38 cellular contexts compared by ENCODE assay signal in the genomic region with DNA sequence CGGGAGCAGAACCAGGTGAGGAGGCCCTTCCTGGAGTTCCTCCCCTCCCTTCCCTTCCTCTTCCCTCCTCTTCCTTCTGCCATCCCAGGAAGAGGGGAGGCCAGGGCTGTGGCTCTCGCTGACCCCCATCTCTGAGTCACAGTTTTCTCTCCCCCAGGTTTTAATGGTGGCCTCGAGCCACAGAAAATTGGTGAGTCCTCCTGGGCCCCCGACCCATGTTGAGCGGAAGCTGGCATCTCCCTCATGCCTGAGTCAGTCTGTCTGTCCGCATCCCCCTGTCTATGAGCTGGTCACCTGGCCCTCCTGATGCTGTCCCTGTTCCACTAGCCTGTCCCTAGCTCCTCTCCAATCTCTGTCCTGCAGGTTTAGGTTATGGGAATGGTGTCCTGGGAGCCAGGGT. TPM values are rescaled to one million over a fixed set of nuclear protein-coding genes. Genes with fewer than 3 reads are reported as not detected.
"Had no signal": no experiment of that assay in that cellular context is flagged by ENCODE, and none has a peak within 500 bp of the region (broad histone marks: within the 10 kb centered on the region; RNA-seq: fewer than 3 reads in every experiment).

No MANE protein-coding gene starts in this region.

- H3K4me3 ChIP-seq: adrenal gland, ascending aorta, cardiac muscle cell had no signal

- H3K9me3 Mint-ChIP-seq: activated B cell treated with CpG ODN at 0.5 μM for 24 hours; activated CD4-positive, alpha-beta memory T cell treated with anti-CD3 and anti-CD28 coated beads for 36 hours; activated CD4-positive, alpha-beta T cell treated with anti-CD3 and anti-CD28 coated beads, Interleukin-2, amount 10 ng/mL, durations not matched to agents 24 days and 14 days; activated CD8-positive, alpha-beta T cell treated with anti-CD3 and anti-CD28 coated beads for 36 hours; activated naive CD4-positive, alpha-beta T cell treated with anti-CD3 and anti-CD28 coated beads, Interleukin-2, amount 10 ng/mL, durations not matched to agents 7 days and 5 days; activated naive CD4-positive, alpha-beta T cell treated with anti-CD3 and anti-CD28 coated beads, Interleukin-2, amount 50 U/mL, for 72 hours; activated naive CD8-positive, alpha-beta T cell treated with anti-CD3 and anti-CD28 coated beads for 36 hours; activated T-cell treated with anti-CD3 and anti-CD28 coated beads, Interleukin-2, amount 50 U/mL, for 4 hours; activated T-cell treated with anti-CD3 and anti-CD28 coated beads, Interleukin-2, amount 50 U/mL, for 72 hours; activated T-helper 1 cell treated with anti-CD3 and anti-CD28 coated beads, Interleukin-12 subunit alpha, Interleukin-12 subunit beta, Interleukin-2, Interleukin-4 antibody, amounts not matched to agents 30 ng/mL and 10 ng/mL and 1 ng/mL, durations not matched to agents 14 hours and 24 hours and 36 hours; activated T-helper 17 cell treated with anti-CD3 and anti-CD28 coated beads, Interleukin-2, amount 50 U/mL, for 72 hours; central memory CD8-positive, alpha-beta T cell; T-helper 1 cell treated with Interleukin-12 subunit alpha and Interleukin-12 subunit beta and Interleukin-4 antibody, amounts not matched to agents 30 μg/mL and 1 μg/mL, for 36 hours; T-helper 2 cell treated with Interferon-gamma antibody and Interleukin-4, amounts not matched to agents 5 μg/mL and 100 μg/mL, for 36 hours had no signal

- H3K27ac Mint-ChIP-seq: activated B cell treated with CpG ODN at 0.5 μM for 24 hours; activated CD4-positive, alpha-beta memory T cell treated with anti-CD3 and anti-CD28 coated beads for 36 hours; activated CD4-positive, alpha-beta T cell treated with anti-CD3 and anti-CD28 coated beads, Interleukin-2, amount 10 ng/mL, durations not matched to agents 24 days and 14 days; activated CD8-positive, alpha-beta T cell treated with anti-CD3 and anti-CD28 coated beads for 36 hours; activated naive CD4-positive, alpha-beta T cell treated with anti-CD3 and anti-CD28 coated beads, Interleukin-2, amount 10 ng/mL, durations not matched to agents 7 days and 5 days; activated naive CD4-positive, alpha-beta T cell treated with anti-CD3 and anti-CD28 coated beads, Interleukin-2, amount 50 U/mL, for 72 hours; activated naive CD8-positive, alpha-beta T cell treated with anti-CD3 and anti-CD28 coated beads for 36 hours; activated T-cell treated with anti-CD3 and anti-CD28 coated beads, Interleukin-2, amount 50 U/mL, for 72 hours; activated T-helper 1 cell treated with anti-CD3 and anti-CD28 coated beads, Interleukin-12 subunit alpha, Interleukin-12 subunit beta, Interleukin-2, Interleukin-4 antibody, amounts not matched to agents 30 ng/mL and 10 ng/mL and 1 ng/mL, durations not matched to agents 14 hours and 24 hours and 36 hours; activated T-helper 17 cell treated with anti-CD3 and anti-CD28 coated beads, Interleukin-2, amount 50 U/mL, for 72 hours; brain; T-helper 1 cell treated with Interleukin-12 subunit alpha and Interleukin-12 subunit beta and Interleukin-4 antibody, amounts not matched to agents 30 μg/mL and 1 μg/mL, for 36 hours; T-helper 2 cell treated with Interferon-gamma antibody and Interleukin-4, amounts not matched to agents 5 μg/mL and 100 μg/mL, for 36 hours had no signal

- H3K9me3 ChIP-seq: adrenal gland, ascending aorta had no signal

- DNase-seq: activated B cell treated with CpG ODN at 0.5 μM for 24 hours; activated CD4-positive, alpha-beta memory T cell treated with anti-CD3 and anti-CD28 coated beads for 36 hours; activated CD4-positive, alpha-beta T cell treated with anti-CD3 and anti-CD28 coated beads for 4 hours; activated CD4-positive, alpha-beta T cell treated with anti-CD3 and anti-CD28 coated beads, Interleukin-2, amount 10 ng/mL, durations not matched to agents 24 days and 14 days; activated CD4-positive, alpha-beta T cell treated with anti-CD3 and anti-CD28 coated beads, Interleukin-2, amount 50 U/mL, for 1 hour; activated CD4-positive, alpha-beta T cell treated with anti-CD3 and anti-CD28 coated beads, Interleukin-2, amount 50 U/mL, for 4 hours; activated CD4-positive, CD25-positive, alpha-beta regulatory T cell treated with anti-CD3 and anti-CD28 coated beads, Interleukin-2, amount 50 U/mL, for 72 hours; activated CD8-positive, alpha-beta memory T cell treated with anti-CD3 and anti-CD28 coated beads, Interleukin-2, amount 50 U/mL, for 4 hours; activated CD8-positive, alpha-beta T cell treated with anti-CD3 and anti-CD28 coated beads for 36 hours; activated effector memory CD4-positive, alpha-beta T cell treated with anti-CD3 and anti-CD28 coated beads, Interleukin-2, amount 50 U/mL, for 16 hours; activated gamma-delta T cell treated with Interleukin-2 at 50 U/mL for 16 hours; activated naive CD4-positive, alpha-beta T cell; activated naive CD4-positive, alpha-beta T cell treated with anti-CD3 and anti-CD28 coated beads, Interleukin-2, amount 10 ng/mL, durations not matched to agents 7 days and 5 days; activated naive CD8-positive, alpha-beta T cell treated with anti-CD3 and anti-CD28 coated beads for 36 hours; activated T-cell treated with anti-CD3 and anti-CD28 coated beads for 4 hours; activated T-cell treated with anti-CD3 and anti-CD28 coated beads, Interleukin-2, amount 50 U/mL, for 1 hour; activated T-cell treated with anti-CD3 and anti-CD28 coated beads, Interleukin-2, amount 50 U/mL, for 4 hours; activated T-cell treated with anti-CD3 and anti-CD28 coated beads, Interleukin-2, amount 50 U/mL, for 72 hours; adrenal gland; amniotic stem cell; caudate nucleus; cerebellar nuclear complex; T-helper 1 cell; T-helper 2 cell; T-helper 9 cell had no signal

- H3K27ac ChIP-seq: adrenal gland, ascending aorta, cardiac muscle cell, VCaP had no signal

- H3K36me3 ChIP-seq: adrenal gland, ascending aorta, cardiac muscle cell had no signal

- H3K4me1 Mint-ChIP-seq: activated naive CD8-positive, alpha-beta T cell treated with anti-CD3 and anti-CD28 coated beads for 36 hours; activated T-helper 17 cell treated with anti-CD3 and anti-CD28 coated beads, Interleukin-2, amount 50 U/mL, for 72 hours; brain; central memory CD8-positive, alpha-beta T cell had no signal

- H3K36me3 Mint-ChIP-seq: activated CD4-positive, alpha-beta memory T cell treated with anti-CD3 and anti-CD28 coated beads for 36 hours; activated naive CD4-positive, alpha-beta T cell treated with anti-CD3 and anti-CD28 coated beads, Interleukin-2, amount 10 ng/mL, durations not matched to agents 7 days and 5 days; activated naive CD4-positive, alpha-beta T cell treated with anti-CD3 and anti-CD28 coated beads, Interleukin-2, amount 50 U/mL, for 72 hours; activated naive CD8-positive, alpha-beta T cell treated with anti-CD3 and anti-CD28 coated beads for 36 hours; brain had no signal

- H3K4me3 Mint-ChIP-seq: activated B cell treated with CpG ODN at 0.5 μM for 24 hours; activated CD4-positive, alpha-beta memory T cell treated with anti-CD3 and anti-CD28 coated beads for 36 hours; activated CD4-positive, alpha-beta T cell treated with anti-CD3 and anti-CD28 coated beads, Interleukin-2, amount 10 ng/mL, durations not matched to agents 24 days and 14 days; activated CD8-positive, alpha-beta T cell treated with anti-CD3 and anti-CD28 coated beads for 36 hours; activated naive CD4-positive, alpha-beta T cell treated with anti-CD3 and anti-CD28 coated beads, Interleukin-2, amount 10 ng/mL, durations not matched to agents 7 days and 5 days; activated naive CD8-positive, alpha-beta T cell treated with anti-CD3 and anti-CD28 coated beads for 36 hours; activated T-cell treated with anti-CD3 and anti-CD28 coated beads, Interleukin-2, amount 50 U/mL, for 4 hours; activated T-cell treated with anti-CD3 and anti-CD28 coated beads, Interleukin-2, amount 50 U/mL, for 72 hours; activated T-helper 1 cell treated with anti-CD3 and anti-CD28 coated beads, Interleukin-12 subunit alpha, Interleukin-12 subunit beta, Interleukin-2, Interleukin-4 antibody, amounts not matched to agents 30 ng/mL and 10 ng/mL and 1 ng/mL, durations not matched to agents 14 hours and 24 hours and 36 hours; activated T-helper 17 cell treated with anti-CD3 and anti-CD28 coated beads, Interleukin-2, amount 50 U/mL, for 72 hours; brain; central memory CD8-positive, alpha-beta T cell; T-helper 1 cell treated with Interleukin-12 subunit alpha and Interleukin-12 subunit beta and Interleukin-4 antibody, amounts not matched to agents 30 μg/mL and 1 μg/mL, for 36 hours; T-helper 2 cell treated with Interferon-gamma antibody and Interleukin-4, amounts not matched to agents 5 μg/mL and 100 μg/mL, for 36 hours had no signal

- H3K27me3 ChIP-seq: adrenal gland, cardiac muscle cell had no signal

- ATAC-seq: activated CD8-positive, alpha-beta T cell treated with anti-CD3 and anti-CD28 coated beads for 36 hours; activated naive CD4-positive, alpha-beta T cell treated with anti-CD3 and anti-CD28 coated beads, Interleukin-2, amount 50 U/mL, for 72 hours; activated T-cell treated with anti-CD3 and anti-CD28 coated beads, Interleukin-2, amount 50 U/mL, for 4 hours; activated T-cell treated with anti-CD3 and anti-CD28 coated beads, Interleukin-2, amount 50 U/mL, for 72 hours; activated T-helper 17 cell treated with anti-CD3 and anti-CD28 coated beads, Interleukin-2, amount 50 U/mL, for 72 hours had no signal

RNA-seq across cellular contexts. Expression of gene CLDN9, which starts 12.8 kb away (rescaled TPM):
- total RNA-seq: activated B cell treated with CpG ODN at 0.5 μM for 24 hours; activated CD4-positive, alpha-beta memory T cell treated with anti-CD3 and anti-CD28 coated beads for 36 hours; activated CD4-positive, alpha-beta T cell treated with anti-CD3 and anti-CD28 coated beads, Interleukin-2, amount 10 ng/mL, durations not matched to agents 24 days and 14 days; activated CD8-positive, alpha-beta memory T cell treated with anti-CD3 and anti-CD28 coated beads for 36 hours; activated CD8-positive, alpha-beta T cell treated with anti-CD3 and anti-CD28 coated beads for 36 hours; activated naive CD8-positive, alpha-beta T cell treated with anti-CD3 and anti-CD28 coated beads for 36 hours; activated T-cell treated with anti-CD3 and anti-CD28 coated beads, Interleukin-2, amount 50 U/mL, for 4 hours; activated T-helper 1 cell treated with anti-CD3 and anti-CD28 coated beads, Interleukin-12 subunit alpha, Interleukin-12 subunit beta, Interleukin-2, Interleukin-4 antibody, amounts not matched to agents 30 ng/mL and 10 ng/mL and 1 ng/mL, durations not matched to agents 14 hours and 24 hours and 36 hours; ascending aorta; chondrocyte had no signal

RNA-seq across cellular contexts. Expression of gene CLDN6, which starts 18.1 kb away (rescaled TPM):
- total RNA-seq: activated B cell treated with CpG ODN at 0.5 μM for 24 hours; activated CD4-positive, alpha-beta memory T cell treated with anti-CD3 and anti-CD28 coated beads for 36 hours; activated CD4-positive, alpha-beta T cell treated with anti-CD3 and anti-CD28 coated beads, Interleukin-2, amount 10 ng/mL, durations not matched to agents 24 days and 14 days; activated CD8-positive, alpha-beta memory T cell treated with anti-CD3 and anti-CD28 coated beads for 36 hours; activated CD8-positive, alpha-beta T cell treated with anti-CD3 and anti-CD28 coated beads for 36 hours; activated naive CD4-positive, alpha-beta T cell treated with anti-CD3 and anti-CD28 coated beads, Interleukin-2, amount 50 U/mL, for 72 hours; activated naive CD8-positive, alpha-beta T cell treated with anti-CD3 and anti-CD28 coated beads for 36 hours; activated T-cell treated with anti-CD3 and anti-CD28 coated beads, Interleukin-2, amount 50 U/mL, for 72 hours; activated T-helper 1 cell treated with anti-CD3 and anti-CD28 coated beads, Interleukin-12 subunit alpha, Interleukin-12 subunit beta, Interleukin-2, Interleukin-4 antibody, amounts not matched to agents 30 ng/mL and 10 ng/mL and 1 ng/mL, durations not matched to agents 14 hours and 24 hours and 36 hours; activated T-helper 17 cell treated with anti-CD3 and anti-CD28 coated beads, Interleukin-2, amount 50 U/mL, for 72 hours; ascending aorta; bronchial epithelial cell had no signal

RNA-seq across cellular contexts. Expression of gene PKMYT1, which starts 19.7 kb away (rescaled TPM):
- total RNA-seq: ascending aorta had no signal
